ENCODE assay signal across 38 cellular contexts in the genomic region with DNA sequence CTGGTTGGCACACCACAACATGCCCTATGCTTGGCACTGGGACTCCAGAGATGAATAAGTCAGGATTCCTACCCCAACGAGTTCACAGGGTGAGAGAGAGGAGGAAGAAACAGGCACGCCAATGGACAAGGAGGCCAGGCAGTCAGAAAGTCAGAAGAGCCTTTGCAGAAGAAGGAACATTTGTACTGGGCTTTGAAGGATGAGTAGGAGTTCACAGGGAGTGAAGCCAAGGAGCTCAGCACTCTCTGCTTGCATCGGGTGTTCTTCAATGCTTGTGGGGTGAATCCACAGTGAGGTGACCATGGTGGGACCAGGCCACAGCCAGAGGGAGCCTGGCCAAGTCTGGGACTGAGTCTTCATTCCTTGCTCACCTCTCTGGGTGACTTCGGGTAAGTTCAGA. TPM values are rescaled to one million over a fixed set of nuclear protein-coding genes. Genes with fewer than 3 reads are reported as not detected.
"Had no signal": no experiment of that assay in that cellular context is flagged by ENCODE, and none has a peak within 500 bp of the region (broad histone marks: within the 10 kb centered on the region; RNA-seq: fewer than 3 reads in every experiment).

No MANE protein-coding gene starts in this region.

- ATAC-seq: activated CD8-positive, alpha-beta T cell treated with anti-CD3 and anti-CD28 coated beads for 36 hours; activated naive CD4-positive, alpha-beta T cell treated with anti-CD3 and anti-CD28 coated beads, Interleukin-2, amount 50 U/mL, for 72 hours; activated T-cell treated with anti-CD3 and anti-CD28 coated beads, Interleukin-2, amount 50 U/mL, for 4 hours; activated T-cell treated with anti-CD3 and anti-CD28 coated beads, Interleukin-2, amount 50 U/mL, for 72 hours; activated T-helper 17 cell treated with anti-CD3 and anti-CD28 coated beads, Interleukin-2, amount 50 U/mL, for 72 hours; body of pancreas had no signal

- H3K36me3 Mint-ChIP-seq: activated CD4-positive, alpha-beta memory T cell treated with anti-CD3 and anti-CD28 coated beads for 36 hours; activated naive CD4-positive, alpha-beta T cell treated with anti-CD3 and anti-CD28 coated beads, Interleukin-2, amount 50 U/mL, for 72 hours; activated naive CD8-positive, alpha-beta T cell treated with anti-CD3 and anti-CD28 coated beads for 36 hours had no signal

- H3K9me3 Mint-ChIP-seq: activated B cell treated with CpG ODN at 0.5 μM for 24 hours; activated CD4-positive, alpha-beta memory T cell treated with anti-CD3 and anti-CD28 coated beads for 36 hours; activated CD4-positive, alpha-beta T cell treated with anti-CD3 and anti-CD28 coated beads, Interleukin-2, amount 10 ng/mL, durations not matched to agents 24 days and 14 days; activated CD8-positive, alpha-beta T cell treated with anti-CD3 and anti-CD28 coated beads for 36 hours; activated naive CD4-positive, alpha-beta T cell treated with anti-CD3 and anti-CD28 coated beads for 36 hours; activated naive CD4-positive, alpha-beta T cell treated with anti-CD3 and anti-CD28 coated beads, Interleukin-2, amount 50 U/mL, for 72 hours; activated naive CD8-positive, alpha-beta T cell treated with anti-CD3 and anti-CD28 coated beads for 36 hours; activated T-cell treated with anti-CD3 and anti-CD28 coated beads, Interleukin-2, amount 50 U/mL, for 4 hours; activated T-cell treated with anti-CD3 and anti-CD28 coated beads, Interleukin-2, amount 50 U/mL, for 72 hours; activated T-helper 1 cell treated with anti-CD3 and anti-CD28 coated beads, Interleukin-12 subunit alpha, Interleukin-12 subunit beta, Interleukin-2, Interleukin-4 antibody, amounts not matched to agents 30 ng/mL and 10 ng/mL and 1 ng/mL, durations not matched to agents 14 hours and 24 hours and 36 hours; activated T-helper 17 cell treated with anti-CD3 and anti-CD28 coated beads, Interleukin-2, amount 50 U/mL, for 72 hours; T-helper 1 cell treated with Interleukin-12 subunit alpha and Interleukin-12 subunit beta and Interleukin-4 antibody, amounts not matched to agents 30 μg/mL and 1 μg/mL, for 36 hours; T-helper 2 cell treated with Interferon-gamma antibody and Interleukin-4, amounts not matched to agents 5 μg/mL and 100 μg/mL, for 36 hours had no signal

- H3K27ac Mint-ChIP-seq: activated B cell treated with CpG ODN at 0.5 μM for 24 hours; activated CD4-positive, alpha-beta memory T cell treated with anti-CD3 and anti-CD28 coated beads for 36 hours; activated CD4-positive, alpha-beta T cell treated with anti-CD3 and anti-CD28 coated beads, Interleukin-2, amount 10 ng/mL, durations not matched to agents 24 days and 14 days; activated CD8-positive, alpha-beta T cell treated with anti-CD3 and anti-CD28 coated beads for 36 hours; activated naive CD4-positive, alpha-beta T cell treated with anti-CD3 and anti-CD28 coated beads for 36 hours; activated naive CD4-positive, alpha-beta T cell treated with anti-CD3 and anti-CD28 coated beads, Interleukin-2, amount 50 U/mL, for 72 hours; activated naive CD8-positive, alpha-beta T cell treated with anti-CD3 and anti-CD28 coated beads for 36 hours; activated T-cell treated with anti-CD3 and anti-CD28 coated beads, Interleukin-2, amount 50 U/mL, for 72 hours; activated T-helper 1 cell treated with anti-CD3 and anti-CD28 coated beads, Interleukin-12 subunit alpha, Interleukin-12 subunit beta, Interleukin-2, Interleukin-4 antibody, amounts not matched to agents 30 ng/mL and 10 ng/mL and 1 ng/mL, durations not matched to agents 14 hours and 24 hours and 36 hours; activated T-helper 17 cell treated with anti-CD3 and anti-CD28 coated beads, Interleukin-2, amount 50 U/mL, for 72 hours; T-helper 1 cell treated with Interleukin-12 subunit alpha and Interleukin-12 subunit beta and Interleukin-4 antibody, amounts not matched to agents 30 μg/mL and 1 μg/mL, for 36 hours; T-helper 2 cell treated with Interferon-gamma antibody and Interleukin-4, amounts not matched to agents 5 μg/mL and 100 μg/mL, for 36 hours had no signal

- H3K9me3 ChIP-seq: adrenal gland, body of pancreas, breast epithelium had no signal

- H3K27ac ChIP-seq: adrenal gland, body of pancreas, brain microvascular endothelial cell, breast epithelium, VCaP had no signal

- H3K4me3 ChIP-seq: adrenal gland, body of pancreas, breast epithelium had no signal

- H3K27me3 Mint-ChIP-seq: activated CD4-positive, alpha-beta T cell treated with anti-CD3 and anti-CD28 coated beads, Interleukin-2, amount 10 ng/mL, durations not matched to agents 24 days and 14 days had no signal

- H3K27me3 ChIP-seq: adrenal gland, body of pancreas, brain microvascular endothelial cell had no signal

- H3K36me3 ChIP-seq: adrenal gland, brain microvascular endothelial cell, breast epithelium had no signal

- H3K4me3 Mint-ChIP-seq: activated B cell treated with CpG ODN at 0.5 μM for 24 hours; activated CD4-positive, alpha-beta memory T cell treated with anti-CD3 and anti-CD28 coated beads for 36 hours; activated CD4-positive, alpha-beta T cell treated with anti-CD3 and anti-CD28 coated beads, Interleukin-2, amount 10 ng/mL, durations not matched to agents 24 days and 14 days; activated CD8-positive, alpha-beta T cell treated with anti-CD3 and anti-CD28 coated beads for 36 hours; activated naive CD4-positive, alpha-beta T cell treated with anti-CD3 and anti-CD28 coated beads for 36 hours; activated naive CD8-positive, alpha-beta T cell treated with anti-CD3 and anti-CD28 coated beads for 36 hours; activated T-cell treated with anti-CD3 and anti-CD28 coated beads, Interleukin-2, amount 50 U/mL, for 4 hours; activated T-cell treated with anti-CD3 and anti-CD28 coated beads, Interleukin-2, amount 50 U/mL, for 72 hours; activated T-helper 1 cell treated with anti-CD3 and anti-CD28 coated beads, Interleukin-12 subunit alpha, Interleukin-12 subunit beta, Interleukin-2, Interleukin-4 antibody, amounts not matched to agents 30 ng/mL and 10 ng/mL and 1 ng/mL, durations not matched to agents 14 hours and 24 hours and 36 hours; activated T-helper 17 cell treated with anti-CD3 and anti-CD28 coated beads, Interleukin-2, amount 50 U/mL, for 72 hours; T-helper 1 cell treated with Interleukin-12 subunit alpha and Interleukin-12 subunit beta and Interleukin-4 antibody, amounts not matched to agents 30 μg/mL and 1 μg/mL, for 36 hours; T-helper 2 cell treated with Interferon-gamma antibody and Interleukin-4, amounts not matched to agents 5 μg/mL and 100 μg/mL, for 36 hours had no signal

- DNase-seq: activated B cell treated with CpG ODN at 0.5 μM for 24 hours; activated CD4-positive, alpha-beta memory T cell treated with anti-CD3 and anti-CD28 coated beads for 36 hours; activated CD4-positive, alpha-beta T cell treated with anti-CD3 and anti-CD28 coated beads for 4 hours; activated CD4-positive, alpha-beta T cell treated with anti-CD3 and anti-CD28 coated beads, Interleukin-2, amount 10 ng/mL, durations not matched to agents 24 days and 14 days; activated CD4-positive, alpha-beta T cell treated with anti-CD3 and anti-CD28 coated beads, Interleukin-2, amount 50 U/mL, for 1 hour; activated CD4-positive, alpha-beta T cell treated with anti-CD3 and anti-CD28 coated beads, Interleukin-2, amount 50 U/mL, for 4 hours; activated CD4-positive, CD25-positive, alpha-beta regulatory T cell treated with anti-CD3 and anti-CD28 coated beads, Interleukin-2, amount 50 U/mL, for 72 hours; activated CD8-positive, alpha-beta memory T cell treated with anti-CD3 and anti-CD28 coated beads, Interleukin-2, amount 50 U/mL, for 4 hours; activated CD8-positive, alpha-beta T cell treated with anti-CD3 and anti-CD28 coated beads for 36 hours; activated effector memory CD4-positive, alpha-beta T cell treated with anti-CD3 and anti-CD28 coated beads, Interleukin-2, amount 50 U/mL, for 16 hours; activated gamma-delta T cell treated with Interleukin-2 at 50 U/mL for 16 hours; activated naive CD4-positive, alpha-beta T cell; activated naive CD4-positive, alpha-beta T cell treated with anti-CD3 and anti-CD28 coated beads for 36 hours; activated naive CD4-positive, alpha-beta T cell treated with anti-CD3 and anti-CD28 coated beads, Interleukin-2, amount 50 U/mL, for 16 hours; activated naive CD8-positive, alpha-beta T cell treated with anti-CD3 and anti-CD28 coated beads for 36 hours; activated T-cell treated with anti-CD3 and anti-CD28 coated beads for 4 hours; activated T-cell treated with anti-CD3 and anti-CD28 coated beads, Interleukin-2, amount 50 U/mL, for 1 hour; activated T-cell treated with anti-CD3 and anti-CD28 coated beads, Interleukin-2, amount 50 U/mL, for 4 hours; activated T-cell treated with anti-CD3 and anti-CD28 coated beads, Interleukin-2, amount 50 U/mL, for 72 hours; adrenal gland; amniotic stem cell; aorta; body of pancreas; brain microvascular endothelial cell; central memory CD4-positive, alpha-beta T cell; T-helper 1 cell; T-helper 2 cell; T-helper 9 cell had no signal

- H3K4me1 Mint-ChIP-seq: activated B cell treated with CpG ODN at 0.5 μM for 24 hours; activated CD4-positive, alpha-beta T cell treated with anti-CD3 and anti-CD28 coated beads, Interleukin-2, amount 10 ng/mL, durations not matched to agents 24 days and 14 days; activated naive CD8-positive, alpha-beta T cell treated with anti-CD3 and anti-CD28 coated beads for 36 hours; activated T-helper 17 cell treated with anti-CD3 and anti-CD28 coated beads, Interleukin-2, amount 50 U/mL, for 72 hours had no signal

- H3K4me1 ChIP-seq: adrenal gland, breast epithelium had no signal

RNA-seq across cellular contexts. Expression of a gene that starts 47.5 kb away (rescaled TPM):
- total RNA-seq: activated B cell treated with CpG ODN at 0.5 μM for 24 hours; activated CD4-positive, alpha-beta memory T cell treated with anti-CD3 and anti-CD28 coated beads for 36 hours; activated CD4-positive, alpha-beta T cell treated with anti-CD3 and anti-CD28 coated beads, Interleukin-2, amount 10 ng/mL, durations not matched to agents 24 days and 14 days; activated CD8-positive, alpha-beta memory T cell treated with anti-CD3 and anti-CD28 coated beads for 36 hours; activated CD8-positive, alpha-beta T cell treated with anti-CD3 and anti-CD28 coated beads for 36 hours; activated naive CD4-positive, alpha-beta T cell treated with anti-CD3 and anti-CD28 coated beads for 36 hours; activated naive CD4-positive, alpha-beta T cell treated with anti-CD3 and anti-CD28 coated beads, Interleukin-2, amount 50 U/mL, for 72 hours; activated naive CD8-positive, alpha-beta T cell treated with anti-CD3 and anti-CD28 coated beads for 36 hours; activated T-cell treated with anti-CD3 and anti-CD28 coated beads, Interleukin-2, amount 50 U/mL, for 4 hours; activated T-cell treated with anti-CD3 and anti-CD28 coated beads, Interleukin-2, amount 50 U/mL, for 72 hours; activated T-helper 1 cell treated with anti-CD3 and anti-CD28 coated beads, Interleukin-12 subunit alpha, Interleukin-12 subunit beta, Interleukin-2, Interleukin-4 antibody, amounts not matched to agents 30 ng/mL and 10 ng/mL and 1 ng/mL, durations not matched to agents 14 hours and 24 hours and 36 hours; activated T-helper 17 cell treated with anti-CD3 and anti-CD28 coated beads, Interleukin-2, amount 50 U/mL, for 72 hours; adrenal gland; aorta; astrocyte; body of pancreas; breast epithelium; cardiac septum had no signal
- polyA plus RNA-seq: adrenal gland had no signal

RNA-seq across cellular contexts. Expression of a gene that starts 56.8 kb away (rescaled TPM):
- total RNA-seq: body of pancreas, cardiac septum had no signal
